14 cellular contexts compared by ENCODE assay signal in genomic region chr1:230287674-230288315, GRCh38.
"Had no signal": no experiment of that assay in that cellular context is flagged by ENCODE, and none has a peak within 500 bp of the region (broad histone marks: within the 10 kb centered on the region; RNA-seq: fewer than 3 reads in every experiment).

No MANE protein-coding gene starts in this region.

- H3K36me3 Mint-ChIP-seq: activated naive CD8-positive, alpha-beta T cell; naive thymus-derived CD4-positive, alpha-beta T cell had no signal

- H3K27ac Mint-ChIP-seq: activated naive CD8-positive, alpha-beta T cell; T-helper 1 cell treated with Interleukin-12 subunit alpha and Interleukin-12 subunit beta and Interleukin-4 antibody, amounts not matched to agents 30 μg/mL and 1 μg/mL, for 36 hours had no signal

- H3K4me3 ChIP-seq: breast epithelium, thyroid gland, vagina had no signal

- H3K4me1 ChIP-seq: breast epithelium had no signal

- DNase-seq: activated CD4-positive, alpha-beta T cell treated with anti-CD3 and anti-CD28 coated beads, Interleukin-2, amount 50 U/mL, for 1 hour; activated CD4-positive, CD25-positive, alpha-beta regulatory T cell; activated effector memory CD4-positive, alpha-beta T cell treated with Interleukin-2 at 50 U/mL for 16 hours; amygdala; hippocampal formation; left cardiac atrium; naive thymus-derived CD4-positive, alpha-beta T cell; occipital lobe; stimulated activated CD4-positive, alpha-beta T cell treated with anti-CD3 and anti-CD28 coated beads, Interleukin-4, amount 100 ng/mL, for 4 hours; thyroid gland had no signal

- ATAC-seq: naive thymus-derived CD4-positive, alpha-beta T cell had no signal

- H3K36me3 ChIP-seq: breast epithelium, thyroid gland, vagina had no signal

- H3K27me3 ChIP-seq: thyroid gland, vagina had no signal

- H3K4me3 Mint-ChIP-seq: activated naive CD8-positive, alpha-beta T cell; naive thymus-derived CD4-positive, alpha-beta T cell; T-helper 1 cell treated with Interleukin-12 subunit alpha and Interleukin-12 subunit beta and Interleukin-4 antibody, amounts not matched to agents 30 μg/mL and 1 μg/mL, for 36 hours had no signal

- H3K9me3 ChIP-seq: breast epithelium, thyroid gland, vagina had no signal

- H3K27ac ChIP-seq: breast epithelium, thyroid gland, vagina had no signal

- H3K9me3 Mint-ChIP-seq: naive thymus-derived CD4-positive, alpha-beta T cell; T-helper 1 cell treated with Interleukin-12 subunit alpha and Interleukin-12 subunit beta and Interleukin-4 antibody, amounts not matched to agents 30 μg/mL and 1 μg/mL, for 36 hours had no signal
